In the genomic region with DNA sequence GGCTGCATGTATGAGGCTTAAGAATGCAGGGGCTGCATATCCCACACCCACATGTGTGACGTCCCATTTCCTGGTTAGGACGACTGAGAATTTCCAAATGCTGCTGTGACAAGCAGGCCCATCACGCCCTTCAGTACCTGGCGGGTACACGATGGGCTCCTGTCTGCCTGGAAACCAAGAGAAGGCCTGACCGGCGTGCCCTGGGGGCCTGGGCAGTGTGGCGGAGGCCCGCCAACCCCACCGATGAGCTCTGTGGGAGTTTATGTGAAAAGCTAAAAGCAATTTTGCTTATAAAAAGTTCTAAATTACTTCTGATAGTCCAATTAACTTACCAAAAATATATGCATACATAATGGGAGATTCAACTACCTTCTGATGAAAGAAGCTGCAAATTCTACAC, we compare ENCODE assay signal across 7 cellular contexts.
"Had no signal": no experiment of that assay in that cellular context is flagged by ENCODE, and none has a peak within 500 bp of the region (broad histone marks: within the 10 kb centered on the region; RNA-seq: fewer than 3 reads in every experiment).

No MANE protein-coding gene starts in this region.

- H3K36me3 Mint-ChIP-seq: IgD-negative memory B cell had no signal

- H3K9me3 Mint-ChIP-seq: IgD-negative memory B cell had no signal

- H3K27me3 Mint-ChIP-seq: IgD-negative memory B cell had no signal

- DNase-seq: IMR-90, KBM-7 had no signal

- H3K4me3 ChIP-seq: K562 had no signal

- H3K4me3 Mint-ChIP-seq: IgD-negative memory B cell had no signal

- H3K27ac Mint-ChIP-seq: IgD-negative memory B cell had no signal

- FAIRE-seq: HepG2, HTR-8/SVneo, K562 had no signal

- H3K27ac ChIP-seq: HL-60 had no signal
